ENCODE assay signal across 1 cellular context in genomic region chr2:32228181-32228580, GRCh38.
TF ChIP-seq lines count a peak whose summit lies in the region.

No MANE protein-coding gene starts in this region.

TF ChIP-seq in H1, 55 proteins besides CTCF, POLR2A, EP300 and RAD21:
- no peak for TF ChIP-seq GABPA (IDR thresholded peaks at IDR 0.05; ENCODE audit: borderline replicate concordance, insufficient read depth, low read length)
- TF ChIP-seq YY1 (IDR thresholded peaks at IDR 0.05; ENCODE audit: low read depth, low read length), result 0 out of 2 replicates have a peak, but pooled peaks have one; percentile 36
